Comparison of ENCODE assay signal across 1 cellular context in the genomic region with DNA sequence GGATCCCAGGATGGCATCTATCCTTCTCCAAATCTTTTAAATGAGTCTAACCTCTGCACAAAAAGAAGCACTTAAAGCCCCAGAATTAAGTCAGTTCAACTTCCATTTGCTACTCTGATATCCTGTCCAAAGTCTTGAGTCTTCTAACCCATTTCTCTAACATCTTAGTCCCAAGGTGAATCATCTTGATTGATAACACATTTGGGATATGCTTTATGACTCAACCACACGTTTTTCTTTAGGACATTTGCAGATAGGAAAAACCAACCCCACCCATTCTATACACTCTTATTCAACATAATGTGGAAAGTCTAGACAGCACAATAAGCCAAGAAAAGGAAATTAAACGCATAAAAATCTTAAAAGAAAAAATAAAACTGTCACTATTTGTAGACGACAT.
TF ChIP-seq lines count a peak whose summit lies in the region.

No MANE protein-coding gene starts in this region.

TF ChIP-seq in HepG2, 621 proteins besides CTCF, POLR2A, EP300 and RAD21 (continued from another document):
- TF ChIP-seq, protein P1, sequence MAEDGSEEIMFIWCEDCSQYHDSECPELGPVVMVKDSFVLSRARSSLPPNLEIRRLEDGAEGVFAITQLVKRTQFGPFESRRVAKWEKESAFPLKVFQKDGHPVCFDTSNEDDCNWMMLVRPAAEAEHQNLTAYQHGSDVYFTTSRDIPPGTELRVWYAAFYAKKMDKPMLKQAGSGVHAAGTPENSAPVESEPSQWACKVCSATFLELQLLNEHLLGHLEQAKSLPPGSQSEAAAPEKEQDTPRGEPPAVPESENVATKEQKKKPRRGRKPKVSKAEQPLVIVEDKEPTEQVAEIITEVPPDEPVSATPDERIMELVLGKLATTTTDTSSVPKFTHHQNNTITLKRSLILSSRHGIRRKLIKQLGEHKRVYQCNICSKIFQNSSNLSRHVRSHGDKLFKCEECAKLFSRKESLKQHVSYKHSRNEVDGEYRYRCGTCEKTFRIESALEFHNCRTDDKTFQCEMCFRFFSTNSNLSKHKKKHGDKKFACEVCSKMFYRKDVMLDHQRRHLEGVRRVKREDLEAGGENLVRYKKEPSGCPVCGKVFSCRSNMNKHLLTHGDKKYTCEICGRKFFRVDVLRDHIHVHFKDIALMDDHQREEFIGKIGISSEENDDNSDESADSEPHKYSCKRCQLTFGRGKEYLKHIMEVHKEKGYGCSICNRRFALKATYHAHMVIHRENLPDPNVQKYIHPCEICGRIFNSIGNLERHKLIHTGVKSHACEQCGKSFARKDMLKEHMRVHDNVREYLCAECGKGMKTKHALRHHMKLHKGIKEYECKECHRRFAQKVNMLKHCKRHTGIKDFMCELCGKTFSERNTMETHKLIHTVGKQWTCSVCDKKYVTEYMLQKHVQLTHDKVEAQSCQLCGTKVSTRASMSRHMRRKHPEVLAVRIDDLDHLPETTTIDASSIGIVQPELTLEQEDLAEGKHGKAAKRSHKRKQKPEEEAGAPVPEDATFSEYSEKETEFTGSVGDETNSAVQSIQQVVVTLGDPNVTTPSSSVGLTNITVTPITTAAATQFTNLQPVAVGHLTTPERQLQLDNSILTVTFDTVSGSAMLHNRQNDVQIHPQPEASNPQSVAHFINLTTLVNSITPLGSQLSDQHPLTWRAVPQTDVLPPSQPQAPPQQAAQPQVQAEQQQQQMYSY (CRISPR knock-in tag; IDR thresholded peaks at IDR 0.05) = no peak
- TF ChIP-seq PLRG1 (conservative IDR thresholded peaks at IDR 0.05) (no peak), ZFP36L2 (CRISPR knock-in tag; IDR thresholded peaks at IDR 0.05) (no peak)
